Comparison of ENCODE assay signal across 13 cellular contexts in the genomic region with DNA sequence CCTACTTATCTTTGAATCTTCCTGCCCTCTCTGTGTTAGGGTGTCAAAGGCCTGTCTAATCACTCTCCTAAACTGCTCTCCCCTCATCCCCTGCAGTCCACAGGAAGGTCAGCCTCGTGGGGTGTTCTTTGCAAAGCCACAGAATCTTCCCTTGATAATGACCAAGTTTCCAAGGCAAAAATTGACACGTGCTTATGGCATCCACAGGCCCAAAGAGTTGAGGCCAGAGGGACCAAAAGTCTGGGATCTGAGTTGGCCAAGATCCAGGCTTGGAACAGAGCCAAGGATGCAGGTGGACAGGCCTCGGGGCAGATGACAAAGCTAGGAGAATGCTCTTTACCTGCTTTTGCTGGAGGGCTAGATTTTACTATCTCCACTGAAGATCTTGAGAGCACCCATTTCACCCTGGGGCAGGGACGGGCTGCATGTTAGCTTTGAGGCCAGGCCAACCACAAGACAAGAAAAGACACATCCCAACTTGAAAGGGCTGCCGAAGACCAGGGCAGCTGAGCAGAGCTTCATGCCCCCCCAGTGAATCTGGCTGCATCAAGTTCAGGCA. TPM values are rescaled to one million over a fixed set of nuclear protein-coding genes. Genes with fewer than 3 reads are reported as not detected.
DNase-seq lines count a peak whose midpoint lies in the region; TF ChIP-seq lines count a peak whose summit lies in the region.
"Had no signal": no experiment of that assay in that cellular context is flagged by ENCODE, and none has a peak within 500 bp of the region (broad histone marks: within the 10 kb centered on the region; RNA-seq: fewer than 3 reads in every experiment).

No MANE protein-coding gene starts in this region.

- TF ChIP-seq POLR2A in prostate gland (IDR thresholded peaks at IDR 0.05) (no peak), esophagus muscularis mucosa (IDR thresholded peaks at IDR 0.05; ENCODE audit: low read depth) (no peak)

- H3K36me3 Mint-ChIP-seq in activated CD4-positive, alpha-beta T cell treated with anti-CD3 and anti-CD28 coated beads, Interleukin-2, amount 10 ng/mL, durations not matched to agents 24 days and 14 days (ENCODE audit: low read depth) = peaks cover 1% of the 10 kb centered on the region
- no peaks in the 10 kb centered on the region for H3K36me3 Mint-ChIP-seq in activated CD4-positive, alpha-beta memory T cell treated with anti-CD3 and anti-CD28 coated beads, Interleukin-2, amount 10 ng/mL, durations not matched to agents 7 days and 5 days (ENCODE audit: low read depth)
- H3K36me3 Mint-ChIP-seq: WTC11 had no signal

- H3K9me3 ChIP-seq in prostate gland (no peaks in the 10 kb centered on the region), esophagus muscularis mucosa (no peaks in the 10 kb centered on the region)

- TF ChIP-seq CTCF in prostate gland (IDR thresholded peaks at IDR 0.05) (no peak), esophagus muscularis mucosa (IDR thresholded peaks at IDR 0.05) (no peak)

- peak; percentile 59 for DNase-seq in activated CD4-positive, alpha-beta T cell treated with anti-CD3 and anti-CD28 coated beads, Interleukin-2, amount 10 ng/mL, durations not matched to agents 24 days and 14 days
- no peak for DNase-seq in activated CD4-positive, alpha-beta T cell treated with anti-CD3 and anti-CD28 coated beads, Interleukin-2, amount 50 U/mL, for 4 hours
- peak; percentile 54 for DNase-seq in LoVo (ENCODE audit: low spot score)
- no peak for DNase-seq in activated CD4-positive, alpha-beta memory T cell treated with anti-CD3 and anti-CD28 coated beads, Interleukin-2, amount 10 ng/mL, durations not matched to agents 7 days and 5 days
- peak; percentile 69 for DNase-seq in prostate gland (ENCODE audit: low spot score)
- DNase-seq in SKM-1 treated with dmso at 0.1 percent for 144 hours (lab: John Stamatoyannopoulos, UW; ENCODE audit: unreplicated experiment) = no peak
- DNase-seq in esophagus muscularis mucosa (ENCODE audit: extremely low spot score) = no peak
- no peak for DNase-seq in epidermal melanocyte (ENCODE audit: insufficient read length, low spot score)
- DNase-seq: effector CD8-positive, alpha-beta T cell; GDM1; NCI-H2081 treated with DMSO at 0.1 percent for 48 hours had no signal

- H3K4me1 Mint-ChIP-seq in activated CD4-positive, alpha-beta T cell treated with anti-CD3 and anti-CD28 coated beads, Interleukin-2, amount 10 ng/mL, durations not matched to agents 24 days and 14 days = peaks cover 44% of the 10 kb centered on the region
- peaks cover 63% of the 10 kb centered on the region for H3K4me1 Mint-ChIP-seq in activated CD4-positive, alpha-beta memory T cell treated with anti-CD3 and anti-CD28 coated beads, Interleukin-2, amount 10 ng/mL, durations not matched to agents 7 days and 5 days

- POLR2A ChIA-PET in activated CD4-positive, alpha-beta memory T cell treated with anti-CD3 and anti-CD28 coated beads, Interleukin-2, amount 10 ng/mL, durations not matched to agents 7 days and 5 days (lab: Charles Lee) = interaction anchor here (1.1 to 18.0 kb wide), 4 partner anchors 11 to 18 kb away, joined by 4 to 321 read pairs (median 26); a partner anchor contains a TSS

- H3K36me3 ChIP-seq in prostate gland (no peaks in the 10 kb centered on the region), esophagus muscularis mucosa (no peaks in the 10 kb centered on the region)

- no peaks in the 10 kb centered on the region for H3K4me1 ChIP-seq in prostate gland (replicated peaks)
- peaks cover 0 to 11% (median 9%) of the 10 kb centered on the region in 4 donors for H3K4me1 ChIP-seq in esophagus muscularis mucosa

- TF ChIP-seq EP300 in esophagus muscularis mucosa (IDR thresholded peaks at IDR 0.05) = no peak

- no peak overlapping the region for H3K27ac Mint-ChIP-seq in activated CD4-positive, alpha-beta T cell treated with anti-CD3 and anti-CD28 coated beads, Interleukin-2, amount 10 ng/mL, durations not matched to agents 24 days and 14 days
- H3K27ac Mint-ChIP-seq in activated CD4-positive, alpha-beta memory T cell treated with anti-CD3 and anti-CD28 coated beads, Interleukin-2, amount 10 ng/mL, durations not matched to agents 7 days and 5 days = peak overlapping the region; percentile 32
- H3K27ac Mint-ChIP-seq: activated T-helper 17 cell treated with anti-CD3 and anti-CD28 coated beads, Interleukin-2, amount 50 U/mL, for 72 hours; WTC11 had no signal

- CTCF ChIA-PET in activated CD4-positive, alpha-beta memory T cell treated with anti-CD3 and anti-CD28 coated beads, Interleukin-2, amount 10 ng/mL, durations not matched to agents 7 days and 5 days (lab: Charles Lee) = interaction anchor here (0.7 to 1.6 kb wide), 4 partner anchors 12 to 20 kb away, joined by 3 to 4 read pairs (median 3); a partner anchor contains a TSS

- H3K27me3 Mint-ChIP-seq in activated CD4-positive, alpha-beta T cell treated with anti-CD3 and anti-CD28 coated beads, Interleukin-2, amount 10 ng/mL, durations not matched to agents 24 days and 14 days = no peaks in the 10 kb centered on the region
- no peaks in the 10 kb centered on the region for H3K27me3 Mint-ChIP-seq in activated CD4-positive, alpha-beta memory T cell treated with anti-CD3 and anti-CD28 coated beads, Interleukin-2, amount 10 ng/mL, durations not matched to agents 7 days and 5 days
- H3K27me3 Mint-ChIP-seq: activated T-helper 17 cell treated with anti-CD3 and anti-CD28 coated beads, Interleukin-2, amount 50 U/mL, for 72 hours had no signal

- intact Hi-C loops in activated CD4-positive, alpha-beta T cell treated with anti-CD3 and anti-CD28 coated beads, Interleukin-2, amount 10 ng/mL, durations not matched to agents 24 days and 14 days (cut with micrococcal nuclease) = no loop called here
- intact Hi-C loops in prostate gland (cut with DNase I) = no loop called here
- intact Hi-C loops in esophagus muscularis mucosa (cut with DNase I) = no loop called here

- WGBS in prostate gland = 31% methylated on average over 5 of the region's 5 CpGs
- WGBS in esophagus muscularis mucosa = 64% methylated on average over 5 of the region's 5 CpGs

- H3K27ac ChIP-seq in prostate gland (no peak overlapping the region), esophagus muscularis mucosa (replicated peaks in 1 of 4) (no peak overlapping the region)

- no peak overlapping the region for H3K4me3 Mint-ChIP-seq in activated CD4-positive, alpha-beta T cell treated with anti-CD3 and anti-CD28 coated beads, Interleukin-2, amount 10 ng/mL, durations not matched to agents 24 days and 14 days
- H3K4me3 Mint-ChIP-seq in activated CD4-positive, alpha-beta memory T cell treated with anti-CD3 and anti-CD28 coated beads, Interleukin-2, amount 10 ng/mL, durations not matched to agents 7 days and 5 days = no peak overlapping the region
- H3K4me3 Mint-ChIP-seq: activated T-helper 17 cell treated with anti-CD3 and anti-CD28 coated beads, Interleukin-2, amount 50 U/mL, for 72 hours; WTC11 had no signal

- H3K4me3 ChIP-seq in prostate gland (no peak overlapping the region), esophagus muscularis mucosa (no peak overlapping the region)

- H3K9me3 Mint-ChIP-seq in activated CD4-positive, alpha-beta T cell treated with anti-CD3 and anti-CD28 coated beads, Interleukin-2, amount 10 ng/mL, durations not matched to agents 24 days and 14 days = no peaks in the 10 kb centered on the region
- no peaks in the 10 kb centered on the region for H3K9me3 Mint-ChIP-seq in activated CD4-positive, alpha-beta memory T cell treated with anti-CD3 and anti-CD28 coated beads, Interleukin-2, amount 10 ng/mL, durations not matched to agents 7 days and 5 days
- H3K9me3 Mint-ChIP-seq: activated T-helper 17 cell treated with anti-CD3 and anti-CD28 coated beads, Interleukin-2, amount 50 U/mL, for 72 hours; WTC11 had no signal

- H3K27me3 ChIP-seq in prostate gland (replicated peaks; ENCODE audit: insufficient read depth) (no peaks in the 10 kb centered on the region), esophagus muscularis mucosa (no peaks in the 10 kb centered on the region)

RNA-seq across cellular contexts. Expression of a gene that starts 20.5 kb away (rescaled TPM):
- 368 and 375 TPM in 2 replicates for total RNA-seq in activated CD4-positive, alpha-beta T cell treated with anti-CD3 and anti-CD28 coated beads, Interleukin-2, amount 10 ng/mL, durations not matched to agents 24 days and 14 days
- 100 to 1,000 TPM; 316 to 318 TPM for total RNA-seq in activated CD4-positive, alpha-beta memory T cell treated with anti-CD3 and anti-CD28 coated beads, Interleukin-2, amount 10 ng/mL, durations not matched to agents 7 days and 5 days
- 10 to 100 TPM; 32.3 to 52.0 TPM for total RNA-seq in prostate gland
- total RNA-seq in esophagus muscularis mucosa = 100 to 1,000 TPM in 1 of 4 donors, 10 to 100 TPM in 2, 1 to 10 TPM in 1; 8.3 to 170 (median 19.4) TPM

Comparison
In these comparisons a context has a peak if more than half of its experiments do, and no peak if none do; other contexts are left out.
1. DNase-seq: peak in activated CD4-positive, alpha-beta T cell treated with anti-CD3 and anti-CD28 coated beads, Interleukin-2, amount 10 ng/mL, durations not matched to agents 24 days and 14 days (single experiment), LoVo (single experiment) and prostate gland (single experiment); none in activated CD4-positive, alpha-beta T cell treated with anti-CD3 and anti-CD28 coated beads, Interleukin-2, amount 50 U/mL, for 4 hours (0 of 2), activated CD4-positive, alpha-beta memory T cell treated with anti-CD3 and anti-CD28 coated beads, Interleukin-2, amount 10 ng/mL, durations not matched to agents 7 days and 5 days (single experiment), SKM-1 treated with dmso at 0.1 percent for 144 hours (single experiment), esophagus muscularis mucosa (single experiment) and epidermal melanocyte (single experiment).